In the genomic region with DNA sequence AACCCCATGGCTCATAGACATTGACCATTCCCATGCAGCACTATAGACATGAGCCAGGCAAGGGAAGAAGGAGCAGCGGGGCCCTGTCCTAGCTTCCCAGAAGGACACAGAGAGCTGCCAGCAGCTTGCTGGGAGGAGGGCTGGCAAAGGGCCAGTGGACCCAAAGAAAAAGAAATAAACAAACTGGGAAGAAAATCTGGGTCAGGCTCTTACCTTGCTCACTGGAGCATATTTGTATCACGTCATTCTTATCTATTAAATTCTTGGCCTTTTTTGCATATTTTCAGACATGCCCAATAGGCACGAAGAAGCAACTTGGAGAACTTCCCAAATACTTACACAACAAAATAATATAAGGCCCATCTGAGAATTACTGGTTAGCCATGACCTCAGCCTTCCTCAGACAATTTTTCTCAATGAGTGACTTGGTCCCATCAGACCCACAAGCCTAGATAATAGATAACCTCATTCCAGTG, we compare ENCODE assay signal across 11 cellular contexts. TPM values are rescaled to one million over a fixed set of nuclear protein-coding genes. Genes with fewer than 3 reads are reported as not detected.
A peak's percentile ranks its signal among the peaks of the same experiment; 100 is the strongest.
DNase-seq lines count a peak whose midpoint lies in the region; ATAC-seq and TF ChIP-seq lines count a peak whose summit lies in the region.
"Had no signal": no experiment of that assay in that cellular context is flagged by ENCODE, and none has a peak within 500 bp of the region (broad histone marks: within the 10 kb centered on the region; RNA-seq: fewer than 3 reads in every experiment).

No MANE protein-coding gene starts in this region.

- no peak overlapping the region for H3K4me2 ChIP-seq in neural progenitor cell

- intact Hi-C loops in left ventricle myocardium inferior (cut with micrococcal nuclease) = no loop called here
- intact Hi-C loops in thyroid gland (cut with DNase I) = no loop called here

- no peaks in the 10 kb centered on the region for H3K27me3 Mint-ChIP-seq in activated T-cell treated with anti-CD3 and anti-CD28 coated beads, Interleukin-2, amount 50 U/mL, for 24 hours
- H3K27me3 Mint-ChIP-seq in activated T-cell treated with anti-CD3 and anti-CD28 coated beads, Interleukin-2, amount 50 U/mL, for 4 hours (ENCODE audit: low read depth) = no peaks in the 10 kb centered on the region
- peaks cover 6% of the 10 kb centered on the region for H3K27me3 Mint-ChIP-seq in neural progenitor cell (ENCODE audit: insufficient read depth, low read depth)

- no peaks in the 10 kb centered on the region for H3K9me3 Mint-ChIP-seq in activated T-cell treated with anti-CD3 and anti-CD28 coated beads, Interleukin-2, amount 50 U/mL, for 24 hours
- no peaks in the 10 kb centered on the region for H3K9me3 Mint-ChIP-seq in activated T-cell treated with anti-CD3 and anti-CD28 coated beads, Interleukin-2, amount 50 U/mL, for 4 hours
- no peaks in the 10 kb centered on the region for H3K9me3 Mint-ChIP-seq in neural progenitor cell

- no peak overlapping the region for H3K9ac ChIP-seq in adipocyte (ENCODE audit: low read length)
- no peak overlapping the region for H3K9ac ChIP-seq in neural progenitor cell

- no peak overlapping the region for H3K4me3 Mint-ChIP-seq in activated T-cell treated with anti-CD3 and anti-CD28 coated beads, Interleukin-2, amount 50 U/mL, for 24 hours
- no peak overlapping the region for H3K4me3 Mint-ChIP-seq in activated T-cell treated with anti-CD3 and anti-CD28 coated beads, Interleukin-2, amount 50 U/mL, for 4 hours
- no peak overlapping the region for H3K4me3 Mint-ChIP-seq in neural progenitor cell

- H3K4me3 ChIP-seq in adipocyte (ENCODE audit: low read length) (peak overlapping the region; percentile 30), left ventricle myocardium inferior (no peak overlapping the region), thyroid gland (replicated peaks in 1 of 3) (no peak overlapping the region), neural progenitor cell (no peak overlapping the region)
- H3K4me3 ChIP-seq: K562, thoracic aorta had no signal

- H3K36me3 Mint-ChIP-seq in activated T-cell treated with anti-CD3 and anti-CD28 coated beads, Interleukin-2, amount 50 U/mL, for 24 hours (ENCODE audit: low read depth) = peaks cover 89% of the 10 kb centered on the region
- peaks cover 49% of the 10 kb centered on the region for H3K36me3 Mint-ChIP-seq in activated T-cell treated with anti-CD3 and anti-CD28 coated beads, Interleukin-2, amount 50 U/mL, for 4 hours (ENCODE audit: insufficient read depth)
- peaks cover 2% of the 10 kb centered on the region for H3K36me3 Mint-ChIP-seq in neural progenitor cell

- H3K36me3 ChIP-seq in adipocyte (ENCODE audit: control insufficient read depth, insufficient read depth, low read length, severe bottlenecking) (no peaks in the 10 kb centered on the region), left ventricle myocardium inferior (no peaks in the 10 kb centered on the region), thyroid gland (no peaks in the 10 kb centered on the region), neural progenitor cell (no peaks in the 10 kb centered on the region)
- H3K36me3 ChIP-seq: BE2C, thoracic aorta had no signal

- H3K9me3 ChIP-seq in adipocyte (ENCODE audit: control insufficient read depth, low read length) (no peaks in the 10 kb centered on the region), left ventricle myocardium inferior (replicated peaks) (no peaks in the 10 kb centered on the region), thyroid gland (no peaks in the 10 kb centered on the region), neural progenitor cell (ENCODE audit: low read depth) (no peaks in the 10 kb centered on the region)
- H3K9me3 ChIP-seq: BE2C, thoracic aorta had no signal

- H3K4me1 ChIP-seq in adipocyte (ENCODE audit: control insufficient read depth, insufficient read depth, low read length) = peaks cover 22% of the 10 kb centered on the region
- peaks cover 9% of the 10 kb centered on the region for H3K4me1 ChIP-seq in left ventricle myocardium inferior
- H3K4me1 ChIP-seq in thyroid gland = peaks cover 12 to 15% of the 10 kb centered on the region in 2 donors
- peaks cover 5% of the 10 kb centered on the region for H3K4me1 ChIP-seq in neural progenitor cell
- H3K4me1 ChIP-seq in foreskin keratinocyte = peaks cover 4% of the 10 kb centered on the region
- H3K4me1 ChIP-seq: BE2C had no signal

- WGBS in thyroid gland, 2 donors = 28% methylated on average over 3 of the region's 3 CpGs

- H3K27ac ChIP-seq in left ventricle myocardium inferior (replicated peaks) (peak overlapping the region; percentile 25), thyroid gland (no peak overlapping the region), neural progenitor cell (no peak overlapping the region), foreskin keratinocyte (no peak overlapping the region)
- H3K27ac ChIP-seq: thoracic aorta had no signal

- H2AFZ ChIP-seq in neural progenitor cell (replicated peaks) = no peak overlapping the region

- TF ChIP-seq CTCF in left ventricle myocardium inferior (IDR thresholded peaks at IDR 0.05; ENCODE audit: borderline replicate concordance) = no peak
- TF ChIP-seq CTCF in thyroid gland (IDR thresholded peaks at IDR 0.05) = no peak
- TF ChIP-seq CTCF in neural progenitor cell (IDR thresholded peaks at IDR 0.05) = no peak
- TF ChIP-seq CTCF in foreskin keratinocyte (conservative IDR thresholded peaks at IDR 0.05) = no peak

- H3K4me1 Mint-ChIP-seq in activated T-cell treated with anti-CD3 and anti-CD28 coated beads, Interleukin-2, amount 50 U/mL, for 24 hours (ENCODE audit: low read depth) = peaks cover 97% of the 10 kb centered on the region
- peaks cover 98% of the 10 kb centered on the region for H3K4me1 Mint-ChIP-seq in activated T-cell treated with anti-CD3 and anti-CD28 coated beads, Interleukin-2, amount 50 U/mL, for 4 hours (ENCODE audit: low read depth)
- peaks cover 21% of the 10 kb centered on the region for H3K4me1 Mint-ChIP-seq in neural progenitor cell

- ATAC-seq in activated T-cell treated with anti-CD3 and anti-CD28 coated beads, Interleukin-2, amount 50 U/mL, for 4 hours = no peak
- no peak for ATAC-seq in foreskin keratinocyte
- ATAC-seq: K562 had no signal

- no peaks in the 10 kb centered on the region for H3F3A ChIP-seq in neural progenitor cell (ENCODE audit: low read depth)

- peak overlapping the region; percentile 68 for H3K27ac Mint-ChIP-seq in activated T-cell treated with anti-CD3 and anti-CD28 coated beads, Interleukin-2, amount 50 U/mL, for 24 hours
- no peak overlapping the region for H3K27ac Mint-ChIP-seq in neural progenitor cell

- H3K27me3 ChIP-seq in adipocyte (replicated peaks; ENCODE audit: control insufficient read depth, insufficient read depth, low read length) (no peaks in the 10 kb centered on the region), left ventricle myocardium inferior (ENCODE audit: low read depth) (peaks cover 14% of the 10 kb centered on the region), thyroid gland (no peaks in the 10 kb centered on the region), neural progenitor cell (no peaks in the 10 kb centered on the region), foreskin keratinocyte (peaks cover 15% of the 10 kb centered on the region)

- H3K79me2 ChIP-seq in neural progenitor cell (ENCODE audit: low read depth) = no peaks in the 10 kb centered on the region

- no peak for DNase-seq in activated T-cell treated with anti-CD3 and anti-CD28 coated beads, Interleukin-2, amount 50 U/mL, for 24 hours
- no peak for DNase-seq in activated T-cell treated with anti-CD3 and anti-CD28 coated beads, Interleukin-2, amount 50 U/mL, for 4 hours
- DNase-seq in adipocyte (ENCODE audit: low read depth) (peak; percentile 75), left ventricle myocardium inferior (peak; percentile 51), thyroid gland (peak; percentile 70 to 73), neural progenitor cell (ENCODE audit: low spot score) (no peak), NCI-H1417 treated with DMSO at 0.1 percent for 48 hours (lab: John Stamatoyannopoulos, UW) (no peak), foreskin keratinocyte (no peak)
- DNase-seq: BE2C had no signal

- H4K20me1 ChIP-seq in neural progenitor cell (ENCODE audit: low read depth) = no peaks in the 10 kb centered on the region

- no peak for TF ChIP-seq POLR2A in thyroid gland (IDR thresholded peaks at IDR 0.05)

RNA-seq across cellular contexts. Expression of gene RASGRP1, which starts 28.4 kb away (rescaled TPM):
- total RNA-seq in activated T-cell treated with anti-CD3 and anti-CD28 coated beads, Interleukin-2, amount 50 U/mL, for 4 hours = 10 to 100 TPM; 36.9 to 55.5 (median 47.6) TPM
- 0.44 TPM for total RNA-seq in left ventricle myocardium inferior
- total RNA-seq in thyroid gland = 1 to 10 TPM in 2 of 4 donors, under 1 TPM in 2; 0.24 to 1.9 (median 0.89) TPM
- 2.5 and 3.8 TPM in 2 replicates for total RNA-seq in neural progenitor cell (ENCODE audit: low replicate concordance)
- not detected in 2 replicates for total RNA-seq in foreskin keratinocyte
- polyA plus RNA-seq in foreskin keratinocyte = not detected in 2 replicates

Comparison
In these comparisons a context has a peak if more than half of its experiments do, and no peak if none do; other contexts are left out.
1. DNase-seq: peak in adipocyte (single experiment), left ventricle myocardium inferior (single experiment) and thyroid gland (2 of 2); none in activated T-cell treated with anti-CD3 and anti-CD28 coated beads, Interleukin-2, amount 50 U/mL, for 24 hours (single experiment), activated T-cell treated with anti-CD3 and anti-CD28 coated beads, Interleukin-2, amount 50 U/mL, for 4 hours (single experiment), neural progenitor cell (single experiment), NCI-H1417 treated with DMSO at 0.1 percent for 48 hours (single experiment) and foreskin keratinocyte (0 of 2).